Comparison of ENCODE assay signal across 13 cellular contexts in the genomic region with DNA sequence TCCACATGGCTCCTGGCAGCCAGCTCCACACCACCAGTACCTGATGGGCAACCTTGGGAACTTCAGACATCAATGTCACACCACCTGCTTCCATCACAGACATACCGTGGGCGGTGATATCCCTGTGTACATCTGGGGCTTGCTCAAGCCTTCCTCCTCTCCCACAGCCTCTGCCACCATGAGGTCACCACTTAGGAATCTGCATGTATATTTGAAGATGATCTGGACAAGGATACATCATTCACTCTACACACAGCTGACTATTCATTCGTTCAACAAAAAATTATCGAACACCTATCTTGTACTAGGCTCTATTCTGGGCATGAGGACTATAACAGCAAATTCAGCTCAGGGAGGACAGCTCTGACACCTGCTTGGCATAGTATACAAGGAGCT. TPM values are rescaled to one million over a fixed set of nuclear protein-coding genes. Genes with fewer than 3 reads are reported as not detected.
A peak's percentile ranks its signal among the peaks of the same experiment; 100 is the strongest.
DNase-seq lines count a peak whose midpoint lies in the region; ATAC-seq and TF ChIP-seq lines count a peak whose summit lies in the region.
"Had no signal": no experiment of that assay in that cellular context is flagged by ENCODE, and none has a peak within 500 bp of the region (broad histone marks: within the 10 kb centered on the region; RNA-seq: fewer than 3 reads in every experiment).

No MANE protein-coding gene starts in this region.

- H3K36me3 ChIP-seq in skeletal muscle satellite cell (ENCODE audit: insufficient read depth, low read length), result peaks cover 4% of the 10 kb centered on the region
- H3K36me3 ChIP-seq: ascending aorta, prostate gland had no signal

- peak; percentile 61 for DNase-seq in HS-5 (ENCODE audit: low read depth)
- peak; percentile 81 for DNase-seq in SW480 (ENCODE audit: low spot score)
- peak in 1 of 2 donors; percentile 81 for DNase-seq in foreskin keratinocyte
- DNase-seq in hippocampal formation (lab: John Stamatoyannopoulos, UW), result no peak
- no peak for DNase-seq in NCI-H128 (lab: John Stamatoyannopoulos, UW; ENCODE audit: unreplicated experiment)
- DNase-seq: NK-92 treated with Interleukin-12 subunit alpha and Interleukin-12 subunit beta, amount 100 ng/mL, for 24 hours; T-helper 9 cell; testis had no signal

- no peak overlapping the region for H3K4me3 ChIP-seq in skeletal muscle satellite cell (ENCODE audit: low read length)
- H3K4me3 ChIP-seq: ascending aorta, GM23338, prostate gland, testis had no signal

- no peak overlapping the region for H3K27ac ChIP-seq in foreskin keratinocyte
- H3K27ac ChIP-seq: ascending aorta, prostate gland, testis had no signal

- no peak overlapping the region for H3K9ac ChIP-seq in skeletal muscle satellite cell (ENCODE audit: low read depth, low read length)

- peak; percentile 91 for ATAC-seq in foreskin keratinocyte
- ATAC-seq in GM21717 (IDR thresholded peaks at IDR 0.05; ENCODE audit: unreplicated experiment), result no peak
- ATAC-seq: GM23338 had no signal

- H3K9me3 ChIP-seq in skeletal muscle satellite cell (replicated peaks; ENCODE audit: low read length), result no peaks in the 10 kb centered on the region
- H3K9me3 ChIP-seq: ascending aorta, prostate gland, testis had no signal

- no peak for TF ChIP-seq CTCF in foreskin keratinocyte (conservative IDR thresholded peaks at IDR 0.05)

- H3K4me2 ChIP-seq in skeletal muscle satellite cell (ENCODE audit: low read length), result peak overlapping the region; percentile 6
- H3K4me2 ChIP-seq: GM23338 had no signal

- H3K4me1 ChIP-seq in foreskin keratinocyte (peaks cover 29% of the 10 kb centered on the region), skeletal muscle satellite cell (ENCODE audit: control insufficient read depth, insufficient read depth, low read length) (peaks cover 21% of the 10 kb centered on the region)

- H3K27me3 ChIP-seq in foreskin keratinocyte, result no peaks in the 10 kb centered on the region
- no peaks in the 10 kb centered on the region for H3K27me3 ChIP-seq in skeletal muscle satellite cell (ENCODE audit: control insufficient read depth, insufficient read depth, low read length)
- H3K27me3 ChIP-seq: ascending aorta, testis had no signal

RNA-seq across cellular contexts. Expression of a gene that starts 6.8 kb away (rescaled TPM):
- 66.7 and 74.8 TPM in 2 replicates for total RNA-seq in foreskin keratinocyte
- 25.1 and 29.0 TPM in 2 replicates for polyA plus RNA-seq in foreskin keratinocyte
- total RNA-seq in skeletal muscle satellite cell (2012; rRNA removed), result 17.5 and 19.5 TPM in 2 replicates

Comparison
In these comparisons a context has a peak if more than half of its experiments do, and no peak if none do; other contexts are left out.
1. DNase-seq: peak in HS-5 (single experiment) and SW480 (single experiment); none in hippocampal formation (0 of 2) and NCI-H128 (single experiment).